In genomic region chr11:34638897-34639296, GRCh38 we compare ENCODE assay signal across 13 cellular contexts. TPM values are rescaled to one million over a fixed set of nuclear protein-coding genes. Genes with fewer than 3 reads are reported as not detected.
"Had no signal": no experiment of that assay in that cellular context is flagged by ENCODE, and none has a peak within 500 bp of the region (broad histone marks: within the 10 kb centered on the region; RNA-seq: fewer than 3 reads in every experiment).

No MANE protein-coding gene starts in this region.

- H3K9me3 ChIP-seq: heart right ventricle, left ventricle myocardium inferior had no signal

- DNase-seq: activated CD4-positive, alpha-beta T cell treated with anti-CD3 and anti-CD28 coated beads, Interleukin-2, amount 50 U/mL, for 4 hours; activated CD8-positive, alpha-beta memory T cell treated with anti-CD3 and anti-CD28 coated beads, Interleukin-2, amount 10 ng/mL, durations not matched to agents 7 days and 5 days; activated effector memory CD4-positive, alpha-beta T cell treated with Interleukin-2 at 50 U/mL for 16 hours; activated naive CD8-positive, alpha-beta T cell treated with anti-CD3 and anti-CD28 coated beads for 36 hours; activated T-cell treated with anti-CD3 and anti-CD28 coated beads, Interleukin-2, amount 50 U/mL, for 24 hours; heart right ventricle; left ventricle myocardium inferior; naive thymus-derived CD4-positive, alpha-beta T cell; stimulated activated CD4-positive, alpha-beta T cell treated with anti-CD3 and anti-CD28 coated beads, Interleukin-15, amount 100 ng/mL, for 24 hours; stimulated activated CD4-positive, alpha-beta T cell treated with anti-CD3 and anti-CD28 coated beads, Interleukin-4, amount 100 ng/mL, for 24 hours; T-helper 2 cell had no signal

- H3K27ac ChIP-seq: heart right ventricle, left ventricle myocardium inferior had no signal

- H3K4me3 ChIP-seq: heart right ventricle, left ventricle myocardium inferior had no signal

- H3K36me3 ChIP-seq: heart right ventricle, left ventricle myocardium inferior had no signal

RNA-seq across cellular contexts. Expression of gene EHF, which starts 18.0 kb away (rescaled TPM):
- total RNA-seq: activated naive CD8-positive, alpha-beta T cell treated with anti-CD3 and anti-CD28 coated beads for 36 hours; chondrocyte; fibroblast of lung had no signal
- polyA plus RNA-seq: naive thymus-derived CD4-positive, alpha-beta T cell had no signal
